Comparison of ENCODE assay signal across 39 cellular contexts in the genomic region with DNA sequence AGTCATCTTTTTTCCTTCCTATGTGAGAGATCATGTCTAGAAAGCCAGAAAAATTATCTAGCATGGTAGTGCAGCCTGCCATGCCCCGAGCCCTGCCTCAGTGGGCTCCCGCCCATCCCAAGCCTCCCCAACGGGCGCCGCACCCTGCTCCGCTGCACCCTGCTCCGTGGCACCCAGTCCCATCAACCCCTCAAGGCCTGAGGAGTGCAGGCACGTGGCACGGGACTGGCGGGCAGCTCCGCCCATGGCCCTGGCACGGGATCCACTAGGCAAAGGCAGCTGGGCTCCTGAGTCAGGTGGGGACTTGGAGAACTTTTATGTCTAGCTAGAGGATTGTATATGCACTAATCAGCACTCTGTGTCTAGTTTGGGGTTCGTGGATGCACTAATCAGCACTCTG.
"Had no signal": no experiment of that assay in that cellular context is flagged by ENCODE, and none has a peak within 500 bp of the region (broad histone marks: within the 10 kb centered on the region; RNA-seq: fewer than 3 reads in every experiment).

No MANE protein-coding gene starts in this region.

- H3K36me3 ChIP-seq: adrenal gland, ascending aorta, brain microvascular endothelial cell, breast epithelium, cardiac muscle cell had no signal

- FAIRE-seq: astrocyte, bronchial epithelial cell had no signal

- H3K36me3 Mint-ChIP-seq: activated naive CD4-positive, alpha-beta T cell treated with anti-CD3 and anti-CD28 coated beads, Interleukin-2, amount 10 ng/mL, durations not matched to agents 7 days and 5 days; activated naive CD4-positive, alpha-beta T cell treated with anti-CD3 and anti-CD28 coated beads, Interleukin-2, amount 50 U/mL, for 24 hours; activated naive CD4-positive, alpha-beta T cell treated with anti-CD3 and anti-CD28 coated beads, Interleukin-2, amount 50 U/mL, for 72 hours; activated naive CD8-positive, alpha-beta T cell; activated naive CD8-positive, alpha-beta T cell treated with anti-CD3 and anti-CD28 coated beads for 36 hours; activated naive CD8-positive, alpha-beta T cell treated with anti-CD3 and anti-CD28 coated beads, Interleukin-2, amount 10 ng/mL, durations not matched to agents 7 days and 5 days; brain had no signal

- H3K4me3 ChIP-seq: adrenal gland, ascending aorta, body of pancreas, breast epithelium, cardiac muscle cell had no signal

- H3K4me3 Mint-ChIP-seq: activated naive CD4-positive, alpha-beta T cell treated with anti-CD3 and anti-CD28 coated beads for 36 hours; activated naive CD4-positive, alpha-beta T cell treated with anti-CD3 and anti-CD28 coated beads, Interleukin-2, amount 10 ng/mL, durations not matched to agents 7 days and 5 days; activated naive CD4-positive, alpha-beta T cell treated with anti-CD3 and anti-CD28 coated beads, Interleukin-2, amount 50 U/mL, for 24 hours; activated naive CD8-positive, alpha-beta T cell; activated naive CD8-positive, alpha-beta T cell treated with anti-CD3 and anti-CD28 coated beads for 36 hours; activated naive CD8-positive, alpha-beta T cell treated with anti-CD3 and anti-CD28 coated beads, Interleukin-2, amount 10 ng/mL, durations not matched to agents 7 days and 5 days; activated naive CD8-positive, alpha-beta T cell treated with anti-CD3 and anti-CD28 coated beads, Interleukin-2, amount 50 U/mL, for 24 hours; activated T-cell treated with anti-CD3 and anti-CD28 coated beads, Interleukin-2, amount 50 U/mL, for 24 hours; activated T-cell treated with anti-CD3 and anti-CD28 coated beads, Interleukin-2, amount 50 U/mL, for 4 hours; activated T-cell treated with anti-CD3 and anti-CD28 coated beads, Interleukin-2, amount 50 U/mL, for 72 hours; activated T-helper 1 cell treated with anti-CD3 and anti-CD28 coated beads, Interleukin-12 subunit alpha, Interleukin-12 subunit beta, Interleukin-2, Interleukin-4 antibody, amounts not matched to agents 30 ng/mL and 10 ng/mL and 1 ng/mL, durations not matched to agents 14 hours and 24 hours and 36 hours; activated T-helper 17 cell treated with anti-CD3 and anti-CD28 coated beads, Interleukin-2, amount 50 U/mL, for 72 hours; brain; central memory CD8-positive, alpha-beta T cell had no signal

- H3K27ac Mint-ChIP-seq: activated naive CD4-positive, alpha-beta T cell treated with anti-CD3 and anti-CD28 coated beads for 36 hours; activated naive CD4-positive, alpha-beta T cell treated with anti-CD3 and anti-CD28 coated beads, Interleukin-2, amount 10 ng/mL, durations not matched to agents 7 days and 5 days; activated naive CD4-positive, alpha-beta T cell treated with anti-CD3 and anti-CD28 coated beads, Interleukin-2, amount 50 U/mL, for 24 hours; activated naive CD4-positive, alpha-beta T cell treated with anti-CD3 and anti-CD28 coated beads, Interleukin-2, amount 50 U/mL, for 72 hours; activated naive CD8-positive, alpha-beta T cell; activated naive CD8-positive, alpha-beta T cell treated with anti-CD3 and anti-CD28 coated beads for 36 hours; activated naive CD8-positive, alpha-beta T cell treated with anti-CD3 and anti-CD28 coated beads, Interleukin-2, amount 10 ng/mL, durations not matched to agents 7 days and 5 days; activated naive CD8-positive, alpha-beta T cell treated with anti-CD3 and anti-CD28 coated beads, Interleukin-2, amount 50 U/mL, for 24 hours; activated T-cell treated with anti-CD3 and anti-CD28 coated beads, Interleukin-2, amount 50 U/mL, for 24 hours; activated T-cell treated with anti-CD3 and anti-CD28 coated beads, Interleukin-2, amount 50 U/mL, for 72 hours; activated T-helper 1 cell treated with anti-CD3 and anti-CD28 coated beads, Interleukin-12 subunit alpha, Interleukin-12 subunit beta, Interleukin-2, Interleukin-4 antibody, amounts not matched to agents 30 ng/mL and 10 ng/mL and 1 ng/mL, durations not matched to agents 14 hours and 24 hours and 36 hours; activated T-helper 17 cell treated with anti-CD3 and anti-CD28 coated beads, Interleukin-2, amount 50 U/mL, for 72 hours had no signal

- H3K27me3 Mint-ChIP-seq: activated naive CD4-positive, alpha-beta T cell treated with anti-CD3 and anti-CD28 coated beads, Interleukin-2, amount 10 ng/mL, durations not matched to agents 7 days and 5 days; activated naive CD8-positive, alpha-beta T cell treated with anti-CD3 and anti-CD28 coated beads, Interleukin-2, amount 10 ng/mL, durations not matched to agents 7 days and 5 days; activated naive CD8-positive, alpha-beta T cell treated with anti-CD3 and anti-CD28 coated beads, Interleukin-2, amount 50 U/mL, for 24 hours; activated T-cell treated with anti-CD3 and anti-CD28 coated beads, Interleukin-2, amount 50 U/mL, for 24 hours; activated T-helper 17 cell treated with anti-CD3 and anti-CD28 coated beads, Interleukin-2, amount 50 U/mL, for 72 hours; central memory CD8-positive, alpha-beta T cell had no signal

- H3K27ac ChIP-seq: adrenal gland, ascending aorta, body of pancreas, brain microvascular endothelial cell, breast epithelium, cardiac muscle cell had no signal

- H3K9me3 Mint-ChIP-seq: activated naive CD4-positive, alpha-beta T cell treated with anti-CD3 and anti-CD28 coated beads for 36 hours; activated naive CD8-positive, alpha-beta T cell treated with anti-CD3 and anti-CD28 coated beads for 36 hours; activated naive CD8-positive, alpha-beta T cell treated with anti-CD3 and anti-CD28 coated beads, Interleukin-2, amount 50 U/mL, for 24 hours had no signal

- H3K27me3 ChIP-seq: adrenal gland, ascending aorta, body of pancreas, brain microvascular endothelial cell, breast epithelium, cardiac muscle cell had no signal

- ATAC-seq: activated naive CD4-positive, alpha-beta T cell treated with anti-CD3 and anti-CD28 coated beads, Interleukin-2, amount 50 U/mL, for 72 hours; activated naive CD8-positive, alpha-beta T cell treated with anti-CD3 and anti-CD28 coated beads, Interleukin-2, amount 50 U/mL, for 24 hours; activated T-cell treated with anti-CD3 and anti-CD28 coated beads, Interleukin-2, amount 50 U/mL, for 4 hours; activated T-cell treated with anti-CD3 and anti-CD28 coated beads, Interleukin-2, amount 50 U/mL, for 72 hours; activated T-helper 17 cell treated with anti-CD3 and anti-CD28 coated beads, Interleukin-2, amount 50 U/mL, for 72 hours; body of pancreas had no signal

- H3K4me1 ChIP-seq: adrenal gland, body of pancreas, breast epithelium had no signal

- H3K4me1 Mint-ChIP-seq: activated naive CD4-positive, alpha-beta T cell treated with anti-CD3 and anti-CD28 coated beads, Interleukin-2, amount 10 ng/mL, durations not matched to agents 7 days and 5 days; activated naive CD4-positive, alpha-beta T cell treated with anti-CD3 and anti-CD28 coated beads, Interleukin-2, amount 50 U/mL, for 24 hours; activated naive CD8-positive, alpha-beta T cell treated with anti-CD3 and anti-CD28 coated beads for 36 hours; activated naive CD8-positive, alpha-beta T cell treated with anti-CD3 and anti-CD28 coated beads, Interleukin-2, amount 10 ng/mL, durations not matched to agents 7 days and 5 days; activated naive CD8-positive, alpha-beta T cell treated with anti-CD3 and anti-CD28 coated beads, Interleukin-2, amount 50 U/mL, for 24 hours; activated T-helper 17 cell treated with anti-CD3 and anti-CD28 coated beads, Interleukin-2, amount 50 U/mL, for 72 hours; brain; central memory CD8-positive, alpha-beta T cell had no signal

- DNase-seq: activated effector memory CD4-positive, alpha-beta T cell treated with anti-CD3 and anti-CD28 coated beads, Interleukin-2, amount 50 U/mL, for 16 hours; activated effector memory CD4-positive, alpha-beta T cell treated with Interleukin-2 at 50 U/mL for 16 hours; activated gamma-delta T cell; activated gamma-delta T cell treated with Interleukin-2 at 50 U/mL for 16 hours; activated naive CD4-positive, alpha-beta T cell; activated naive CD4-positive, alpha-beta T cell treated with anti-CD3 and anti-CD28 coated beads for 36 hours; activated naive CD4-positive, alpha-beta T cell treated with anti-CD3 and anti-CD28 coated beads, Interleukin-2, amount 10 ng/mL, durations not matched to agents 7 days and 5 days; activated naive CD4-positive, alpha-beta T cell treated with anti-CD3 and anti-CD28 coated beads, Interleukin-2, amount 50 U/mL, for 16 hours; activated naive CD4-positive, alpha-beta T cell treated with Interleukin-2 at 50 U/mL for 16 hours; activated naive CD8-positive, alpha-beta T cell treated with anti-CD3 and anti-CD28 coated beads for 36 hours; activated naive CD8-positive, alpha-beta T cell treated with anti-CD3 and anti-CD28 coated beads, Interleukin-2, amount 10 ng/mL, durations not matched to agents 7 days and 5 days; activated naive CD8-positive, alpha-beta T cell treated with anti-CD3 and anti-CD28 coated beads, Interleukin-2, amount 50 U/mL, for 24 hours; activated T-cell treated with anti-CD3 and anti-CD28 coated beads for 4 hours; activated T-cell treated with anti-CD3 and anti-CD28 coated beads, Interleukin-2, amount 50 U/mL, for 1 hour; activated T-cell treated with anti-CD3 and anti-CD28 coated beads, Interleukin-2, amount 50 U/mL, for 24 hours; activated T-cell treated with anti-CD3 and anti-CD28 coated beads, Interleukin-2, amount 50 U/mL, for 4 hours; activated T-cell treated with anti-CD3 and anti-CD28 coated beads, Interleukin-2, amount 50 U/mL, for 48 hours; activated T-cell treated with anti-CD3 and anti-CD28 coated beads, Interleukin-2, amount 50 U/mL, for 72 hours; adrenal gland; amniotic stem cell; amygdala; anterior cingulate cortex; body of pancreas; brain microvascular endothelial cell; caudate nucleus; central memory CD4-positive, alpha-beta T cell; cerebellar nuclear complex had no signal

- H3K9me3 ChIP-seq: adrenal gland, body of pancreas had no signal
